18 cellular contexts compared by ENCODE assay signal in the genomic region with DNA sequence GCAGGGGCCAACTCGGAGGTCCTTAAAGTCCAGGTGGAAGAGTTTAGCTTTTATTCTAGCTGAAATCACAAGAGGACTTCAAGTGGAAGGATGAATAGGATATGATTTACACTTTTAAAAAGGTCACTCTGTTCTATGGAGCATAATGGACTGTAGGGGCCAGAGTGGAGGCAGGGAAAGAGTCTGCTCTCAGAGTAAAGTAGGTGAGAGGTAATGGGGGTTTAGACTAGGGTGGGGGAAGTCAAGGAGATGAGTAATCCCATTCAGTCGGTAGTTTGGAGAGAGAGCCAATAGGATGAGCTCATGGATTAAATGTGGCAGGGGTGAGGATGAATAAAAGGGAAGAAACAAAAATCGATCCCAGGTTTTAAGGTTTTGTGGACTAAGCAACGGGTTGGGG.
"Had no signal": no experiment of that assay in that cellular context is flagged by ENCODE, and none has a peak within 500 bp of the region (broad histone marks: within the 10 kb centered on the region; RNA-seq: fewer than 3 reads in every experiment).

No MANE protein-coding gene starts in this region.

- ATAC-seq: activated CD8-positive, alpha-beta memory T cell treated with anti-CD3 and anti-CD28 coated beads, Interleukin-2, amount 10 ng/mL, durations not matched to agents 7 days and 5 days; foreskin keratinocyte; left lobe of liver had no signal

- H3K4me3 ChIP-seq: tibial nerve, vagina had no signal

- DNase-seq: activated B cell treated with CpG ODN at 0.5 μM for 24 hours; activated CD4-positive, alpha-beta memory T cell treated with anti-CD3 and anti-CD28 coated beads for 36 hours; activated CD4-positive, alpha-beta T cell treated with anti-CD3 and anti-CD28 coated beads for 4 hours; activated CD8-positive, alpha-beta memory T cell treated with anti-CD3 and anti-CD28 coated beads, Interleukin-2, amount 10 ng/mL, durations not matched to agents 7 days and 5 days; caudate nucleus; foreskin keratinocyte; glutamatergic neuron; hippocampal formation; islet precursor cell; mammary epithelial cell; stimulated activated CD4-positive, alpha-beta T cell treated with anti-CD3 and anti-CD28 coated beads, Interleukin-12 subunit alpha, Interleukin-12 subunit beta, amount 100 ng/mL, for 4 hours; stimulated activated CD4-positive, alpha-beta T cell treated with anti-CD3 and anti-CD28 coated beads, Interleukin-1b, Interleukin-23, amount 100 ng/mL, for 48 hours; stimulated activated CD8-positive, alpha-beta memory T cell treated with anti-CD3 and anti-CD28 coated beads, Interleukin-4, amount 100 ng/mL, for 48 hours; stimulated activated naive CD4-positive, alpha-beta T cell treated with Interleukin-2 at 50 U/mL for 16 hours; T-helper 9 cell had no signal
